In the genomic region with DNA sequence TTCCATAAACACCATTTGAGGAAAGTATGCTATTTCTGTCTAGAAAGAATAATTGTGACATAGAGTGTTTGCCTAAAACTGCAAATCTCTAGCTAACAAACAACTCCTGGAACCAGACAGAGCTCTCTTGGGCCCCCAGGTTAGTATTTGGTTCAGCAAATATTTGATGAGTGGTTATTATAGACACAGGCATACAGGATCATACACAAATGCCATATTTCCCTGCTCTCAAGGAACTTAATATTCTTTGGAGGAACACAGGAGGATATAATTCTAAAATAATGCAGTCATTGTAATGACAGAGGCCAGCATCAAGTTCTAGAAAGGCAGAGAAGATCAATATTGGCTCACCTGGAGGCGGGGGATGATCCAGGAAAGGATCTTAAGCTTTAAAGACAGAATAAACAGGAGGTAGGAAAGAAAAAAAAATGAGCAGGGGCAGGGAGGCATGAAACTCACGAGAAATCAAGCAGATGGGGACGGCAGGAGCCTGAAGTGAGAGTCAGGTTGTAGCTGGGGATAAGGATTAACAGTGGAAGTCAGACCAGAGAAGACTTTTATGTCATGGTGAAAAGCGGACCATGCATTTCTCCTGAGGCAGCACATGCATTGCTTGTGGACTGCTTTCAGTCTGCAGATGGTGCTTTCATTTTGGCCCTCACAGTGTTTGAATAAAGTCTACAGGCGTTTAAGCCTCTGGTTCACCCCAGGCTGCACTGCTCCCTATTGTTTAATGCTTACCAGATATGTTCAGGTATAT, we compare ENCODE assay signal across 15 cellular contexts.
A peak's percentile ranks its signal among the peaks of the same experiment; 100 is the strongest.
DNase-seq lines count a peak whose midpoint lies in the region; ATAC-seq and TF ChIP-seq lines count a peak whose summit lies in the region.
"Had no signal": no experiment of that assay in that cellular context is flagged by ENCODE, and none has a peak within 500 bp of the region (broad histone marks: within the 10 kb centered on the region; RNA-seq: fewer than 3 reads in every experiment).

No MANE protein-coding gene starts in this region.

- intact Hi-C loops in Calu3 (cut with micrococcal nuclease; ENCODE audit: unreplicated experiment) = no loop called here

- H3K4me3 ChIP-seq in Peyer's patch = no peak overlapping the region
- no peak overlapping the region for H3K4me3 ChIP-seq in muscle layer of duodenum (ENCODE audit: low read depth in 1 of 2, low read length in 2 of 2)
- H3K4me3 ChIP-seq: psoas muscle, uterus had no signal

- peak overlapping the region; percentile 8 for H3K27ac Mint-ChIP-seq in Calu3 (ENCODE audit: unreplicated experiment)
- no peak overlapping the region for H3K27ac Mint-ChIP-seq in activated CD4-positive, alpha-beta memory T cell treated with anti-CD3 and anti-CD28 coated beads, Interleukin-2, amount 10 ng/mL, durations not matched to agents 7 days and 5 days
- H3K27ac Mint-ChIP-seq: activated T-helper 17 cell treated with anti-CD3 and anti-CD28 coated beads, Interleukin-2, amount 50 U/mL, for 72 hours had no signal

- H3K4me1 Mint-ChIP-seq in Calu3 (ENCODE audit: low read depth, unreplicated experiment) = peaks cover 12% of the 10 kb centered on the region
- peaks cover 12% of the 10 kb centered on the region for H3K4me1 Mint-ChIP-seq in activated CD4-positive, alpha-beta memory T cell treated with anti-CD3 and anti-CD28 coated beads, Interleukin-2, amount 10 ng/mL, durations not matched to agents 7 days and 5 days
- H3K4me1 Mint-ChIP-seq: activated T-helper 17 cell treated with anti-CD3 and anti-CD28 coated beads, Interleukin-2, amount 50 U/mL, for 72 hours had no signal

- H3K4me1 ChIP-seq in Peyer's patch (peaks cover 0 to 16% (median 0%) of the 10 kb centered on the region in 4 donors), muscle layer of duodenum (ENCODE audit: control insufficient read depth in 1 of 2, insufficient read depth in 2 of 2, low read length in 2 of 2) (no peaks in the 10 kb centered on the region)
- H3K4me1 ChIP-seq: psoas muscle, uterus had no signal

- CTCF ChIA-PET in Calu3 (lab: Charles Lee) = no interaction called here
- CTCF ChIA-PET in activated CD4-positive, alpha-beta memory T cell treated with anti-CD3 and anti-CD28 coated beads, Interleukin-2, amount 10 ng/mL, durations not matched to agents 7 days and 5 days (lab: Charles Lee) = no interaction called here

- no TSS peak for BruUV-seq in Calu3 (replicated peaks; lab: Mats Ljungman, UMichigan)

- no peak for TF ChIP-seq POLR2A in Peyer's patch (IDR thresholded peaks at IDR 0.05)

- H3K9me3 ChIP-seq in Peyer's patch = no peaks in the 10 kb centered on the region
- H3K9me3 ChIP-seq in muscle layer of duodenum (ENCODE audit: control insufficient read depth in 1 of 2, low read length in 2 of 2) = no peaks in the 10 kb centered on the region
- H3K9me3 ChIP-seq: psoas muscle, uterus had no signal

- no peak overlapping the region for H3K4me3 Mint-ChIP-seq in Calu3 (ENCODE audit: low read depth, unreplicated experiment)
- H3K4me3 Mint-ChIP-seq in activated CD4-positive, alpha-beta memory T cell treated with anti-CD3 and anti-CD28 coated beads, Interleukin-2, amount 10 ng/mL, durations not matched to agents 7 days and 5 days = no peak overlapping the region
- H3K4me3 Mint-ChIP-seq: activated T-helper 17 cell treated with anti-CD3 and anti-CD28 coated beads, Interleukin-2, amount 50 U/mL, for 72 hours had no signal

- H3K36me3 ChIP-seq in Peyer's patch (no peaks in the 10 kb centered on the region), muscle layer of duodenum (ENCODE audit: control insufficient read depth in 1 of 2, insufficient read depth in 2 of 2, low read length in 2 of 2) (no peaks in the 10 kb centered on the region)
- H3K36me3 ChIP-seq: uterus had no signal

- H3K36me3 Mint-ChIP-seq in Calu3 (ENCODE audit: insufficient read depth, unreplicated experiment) = no peaks in the 10 kb centered on the region
- no peaks in the 10 kb centered on the region for H3K36me3 Mint-ChIP-seq in activated CD4-positive, alpha-beta memory T cell treated with anti-CD3 and anti-CD28 coated beads, Interleukin-2, amount 10 ng/mL, durations not matched to agents 7 days and 5 days (ENCODE audit: low read depth)

- H3K27me3 Mint-ChIP-seq in Calu3 (ENCODE audit: unreplicated experiment) = peaks cover 26% of the 10 kb centered on the region
- no peaks in the 10 kb centered on the region for H3K27me3 Mint-ChIP-seq in activated CD4-positive, alpha-beta memory T cell treated with anti-CD3 and anti-CD28 coated beads, Interleukin-2, amount 10 ng/mL, durations not matched to agents 7 days and 5 days
- H3K27me3 Mint-ChIP-seq: activated T-helper 17 cell treated with anti-CD3 and anti-CD28 coated beads, Interleukin-2, amount 50 U/mL, for 72 hours had no signal

- no peaks in the 10 kb centered on the region for H3K27me3 ChIP-seq in Peyer's patch
- no peaks in the 10 kb centered on the region for H3K27me3 ChIP-seq in muscle layer of duodenum (ENCODE audit: low read depth, low read length)
- H3K27me3 ChIP-seq: uterus had no signal

- TF ChIP-seq CTCF in Calu3 (IDR thresholded peaks at IDR 0.05; ENCODE audit: unreplicated experiment) (no peak), Peyer's patch (IDR thresholded peaks at IDR 0.05) (no peak)

- peak overlapping the region in 3 of 4 donors; percentile 7 to 70 (median 61) for H3K27ac ChIP-seq in Peyer's patch
- H3K27ac ChIP-seq in muscle layer of duodenum (ENCODE audit: low read length) = peak overlapping the region; percentile 39
- H3K27ac ChIP-seq: psoas muscle, RWPE1, uterus had no signal

- H3K9me3 Mint-ChIP-seq in Calu3 (ENCODE audit: low read depth, unreplicated experiment) = no peaks in the 10 kb centered on the region
- no peaks in the 10 kb centered on the region for H3K9me3 Mint-ChIP-seq in activated CD4-positive, alpha-beta memory T cell treated with anti-CD3 and anti-CD28 coated beads, Interleukin-2, amount 10 ng/mL, durations not matched to agents 7 days and 5 days
- H3K9me3 Mint-ChIP-seq: activated T-helper 17 cell treated with anti-CD3 and anti-CD28 coated beads, Interleukin-2, amount 50 U/mL, for 72 hours had no signal

- ATAC-seq in stimulated activated naive CD8-positive, alpha-beta T cell treated with anti-CD3 and anti-CD28 coated beads, Interleukin-15, Interleukin-2, amounts not matched to agents 100 U/mL and 50 U/mL, for 24 hours = no peak
- ATAC-seq: activated T-helper 17 cell treated with anti-CD3 and anti-CD28 coated beads, Interleukin-2, amount 50 U/mL, for 72 hours; psoas muscle had no signal

- POLR2A ChIA-PET in activated CD4-positive, alpha-beta memory T cell treated with anti-CD3 and anti-CD28 coated beads, Interleukin-2, amount 10 ng/mL, durations not matched to agents 7 days and 5 days (lab: Charles Lee) = no interaction called here

- DNase-seq in Calu3 = no peak
- peak in 2 of 3 experiments; percentile 59 to 85 for DNase-seq in NCI-H1417 (lab: John Stamatoyannopoulos, UW)
- no peak for DNase-seq in Peyer's patch
- no peak for DNase-seq in amygdala (lab: John Stamatoyannopoulos, UW)
- DNase-seq in activated CD4-positive, alpha-beta memory T cell treated with anti-CD3 and anti-CD28 coated beads, Interleukin-2, amount 10 ng/mL, durations not matched to agents 7 days and 5 days = no peak
- no peak for DNase-seq in stimulated activated naive CD8-positive, alpha-beta T cell treated with anti-CD3 and anti-CD28 coated beads, Interleukin-15, Interleukin-2, amounts not matched to agents 100 U/mL and 50 U/mL, for 24 hours
- no peak for DNase-seq in RPMI8226
- DNase-seq: foreskin melanocyte; psoas muscle; stimulated activated naive CD4-positive, alpha-beta T cell treated with Interleukin-2 at 50 U/mL for 16 hours; SW 1271; uterus had no signal

Comparison
In these comparisons a context has a peak if more than half of its experiments do, and no peak if none do; other contexts are left out.
1. DNase-seq: peak in NCI-H1417 (2 of 3); none in Calu3 (single experiment), Peyer's patch (0 of 3), amygdala (0 of 56), activated CD4-positive, alpha-beta memory T cell treated with anti-CD3 and anti-CD28 coated beads, Interleukin-2, amount 10 ng/mL, durations not matched to agents 7 days and 5 days (single experiment), stimulated activated naive CD8-positive, alpha-beta T cell treated with anti-CD3 and anti-CD28 coated beads, Interleukin-15, Interleukin-2, amounts not matched to agents 100 U/mL and 50 U/mL, for 24 hours (single experiment) and RPMI8226 (single experiment).